ENCODE assay signal across 8 cellular contexts in genomic region chr17:41666336-41666680, GRCh38. TPM values are rescaled to one million over a fixed set of nuclear protein-coding genes. Genes with fewer than 3 reads are reported as not detected.
DNase-seq lines count a peak whose midpoint lies in the region; ATAC-seq lines count a peak whose summit lies in the region.

No MANE protein-coding gene starts in this region.

- peak overlapping the region; percentile 94 to 100 for H3K27ac Mint-ChIP-seq in activated naive CD4-positive, alpha-beta T cell treated with anti-CD3 and anti-CD28 coated beads, Interleukin-2, amount 50 U/mL, for 72 hours

- DNase-seq in RPMI7951 (ENCODE audit: low read depth) (peak; percentile 63), left ventricle myocardium superior (no peak), ecto neural progenitor cell (ENCODE audit: low spot score) (no peak)
- DNase-seq in activated naive CD4-positive, alpha-beta T cell treated with anti-CD3 and anti-CD28 coated beads, Interleukin-2, amount 50 U/mL, for 72 hours (ENCODE audit: low spot score in 2 of 2), result peak in 1 of 2 donors; percentile 79

- H3K4me1 ChIP-seq in BLaER1 (peaks cover 57% of the 10 kb centered on the region), skeletal muscle tissue (ENCODE audit: control insufficient read depth in 3 of 3, insufficient read depth in 3 of 3, low read length in 3 of 3) (peaks cover 8 to 19% (median 18%) of the 10 kb centered on the region in 3 donors)

- intact Hi-C loops in left ventricle myocardium superior (cut with micrococcal nuclease), result no loop called here

- peak; percentile 38 for ATAC-seq in GM19463 (IDR thresholded peaks at IDR 0.05; ENCODE audit: unreplicated experiment)
- peak; percentile 20 for ATAC-seq in HG03565 (IDR thresholded peaks at IDR 0.05; ENCODE audit: unreplicated experiment)
- ATAC-seq in activated naive CD4-positive, alpha-beta T cell treated with anti-CD3 and anti-CD28 coated beads, Interleukin-2, amount 50 U/mL, for 72 hours, result peak; percentile 58 to 65
- peak; percentile 15 for ATAC-seq in left ventricle myocardium superior

- H3K36me3 ChIP-seq in BLaER1, result no peaks in the 10 kb centered on the region
- no peaks in the 10 kb centered on the region for H3K36me3 ChIP-seq in skeletal muscle tissue (ENCODE audit: control insufficient read depth in 3 of 3, insufficient read depth in 3 of 3, low read length in 3 of 3)

- H4K20me1 ChIP-seq in BLaER1, result no peaks in the 10 kb centered on the region

- H3K4me2 ChIP-seq in BLaER1, result peak overlapping the region; percentile 78

- H3K9me3 Mint-ChIP-seq in activated naive CD4-positive, alpha-beta T cell treated with anti-CD3 and anti-CD28 coated beads, Interleukin-2, amount 50 U/mL, for 72 hours, result no peaks in the 10 kb centered on the region

- peak overlapping the region; percentile 70 for H3K9ac ChIP-seq in BLaER1
- peak overlapping the region; percentile 61 to 90 (median 67) for H3K9ac ChIP-seq in skeletal muscle tissue (ENCODE audit: low read depth in 1 of 3, low read length in 3 of 3)

- H3K9me3 ChIP-seq in BLaER1 (no peaks in the 10 kb centered on the region), skeletal muscle tissue (ENCODE audit: control insufficient read depth in 3 of 3, low read length in 3 of 3) (no peaks in the 10 kb centered on the region)

- H3K4me3 ChIP-seq in BLaER1 (peak overlapping the region; percentile 63), skeletal muscle tissue (ENCODE audit: low read length in 3 of 3) (peak overlapping the region; percentile 64 to 85 (median 81))

- no peaks in the 10 kb centered on the region for H3K27me3 ChIP-seq in BLaER1
- H3K27me3 ChIP-seq in skeletal muscle tissue (ENCODE audit: control insufficient read depth in 3 of 3, insufficient read depth in 3 of 3, low read length in 3 of 3), result no peaks in the 10 kb centered on the region

- H3K36me3 Mint-ChIP-seq in activated naive CD4-positive, alpha-beta T cell treated with anti-CD3 and anti-CD28 coated beads, Interleukin-2, amount 50 U/mL, for 72 hours, result no peaks in the 10 kb centered on the region

- peak overlapping the region; percentile 74 for H3K27ac ChIP-seq in BLaER1
- H3K27ac ChIP-seq in skeletal muscle tissue (ENCODE audit: low read depth, low read length), result peak overlapping the region; percentile 49

RNA-seq across cellular contexts. Expression of gene EIF1, which starts 22.4 kb away (rescaled TPM):
- total RNA-seq in RPMI7951 (2014; rRNA removed; shearing (Covaris generic)), result 43.2 and 47.6 TPM in 2 replicates
- 1,000 to 10,000 TPM in 1 of 2 donors, 100 to 1,000 TPM in 1; 899 to 1,106 TPM for total RNA-seq in activated naive CD4-positive, alpha-beta T cell treated with anti-CD3 and anti-CD28 coated beads, Interleukin-2, amount 50 U/mL, for 72 hours
- total RNA-seq in left ventricle myocardium superior, result 1,209 TPM
- 100 TPM for total RNA-seq in skeletal muscle tissue

RNA-seq across cellular contexts. Expression of gene KRT17, which starts 41.9 kb away (rescaled TPM):
- 35.9 and 48.9 TPM in 2 replicates for total RNA-seq in RPMI7951 (2014; rRNA removed; shearing (Covaris generic))
- total RNA-seq in activated naive CD4-positive, alpha-beta T cell treated with anti-CD3 and anti-CD28 coated beads, Interleukin-2, amount 50 U/mL, for 72 hours, result under 1 TPM in 1 of 2 donors, not detected in 1; 0.50 TPM
- not detected for total RNA-seq in left ventricle myocardium superior
- 2.1 TPM for total RNA-seq in skeletal muscle tissue

RNA-seq across cellular contexts. Expression of gene GAST, which starts 45.8 kb away (rescaled TPM):
- not detected in 2 replicates for total RNA-seq in RPMI7951 (2014; rRNA removed; shearing (Covaris generic))
- total RNA-seq in activated naive CD4-positive, alpha-beta T cell treated with anti-CD3 and anti-CD28 coated beads, Interleukin-2, amount 50 U/mL, for 72 hours, result not detected
- total RNA-seq in left ventricle myocardium superior, result not detected
- total RNA-seq in skeletal muscle tissue, result not detected

RNA-seq across cellular contexts. Expression of gene KRT16, which starts 53.7 kb away (rescaled TPM):
- total RNA-seq in RPMI7951 (2014; rRNA removed; shearing (Covaris generic)), result 0.72 and 0.88 TPM in 2 replicates
- total RNA-seq in activated naive CD4-positive, alpha-beta T cell treated with anti-CD3 and anti-CD28 coated beads, Interleukin-2, amount 50 U/mL, for 72 hours, result not detected
- total RNA-seq in left ventricle myocardium superior (not detected), skeletal muscle tissue (0.52 TPM)

Comparison
In these comparisons a context has a peak if more than half of its experiments do, and no peak if none do; other contexts are left out.
1. RNA of gene KRT17, which starts 41.9 kb away (total RNA-seq): 35.9 to 48.9 TPM in RPMI7951; 2.1 TPM in skeletal muscle tissue (single experiment), 0.50 TPM in activated naive CD4-positive, alpha-beta T cell treated with anti-CD3 and anti-CD28 coated beads, Interleukin-2, amount 50 U/mL, for 72 hours and not detected in left ventricle myocardium superior (single experiment); every median in the first group is over 10 times any median in the second.
2. Peak in every context shown above with its lines, with median percentiles within 50 percentile points of each other: ATAC-seq.